1 cellular context compared by ENCODE assay signal in genomic region chr22:19134874-19135273, GRCh38.
TF ChIP-seq lines count a peak whose summit lies in the region.

No MANE protein-coding gene starts in this region.

TF ChIP-seq in K562, 482 proteins besides CTCF, POLR2A, EP300 and RAD21:
- TF ChIP-seq, protein P1, sequence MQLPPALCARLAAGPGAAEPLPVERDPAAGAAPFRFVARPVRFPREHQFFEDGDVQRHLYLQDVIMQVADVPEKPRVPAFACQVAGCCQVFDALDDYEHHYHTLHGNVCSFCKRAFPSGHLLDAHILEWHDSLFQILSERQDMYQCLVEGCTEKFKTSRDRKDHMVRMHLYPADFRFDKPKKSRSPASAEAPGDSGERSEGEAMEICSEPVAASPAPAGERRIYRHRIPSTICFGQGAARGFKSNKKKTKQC (CRISPR knock-in tag; IDR thresholded peaks at IDR 0.05), result no peak
- TF ChIP-seq ETV1 (tag; conservative IDR thresholded peaks at IDR 0.05; ENCODE audit: low read depth) (no peak), THAP12 (CRISPR knock-in tag; IDR thresholded peaks at IDR 0.05) (peak; percentile 41; the same call in 1 of the 2 replicates), SETDB1 (IDR thresholded peaks at IDR 0.05; ENCODE audit: low read length) (peak; percentile 82), POLR2G (IDR thresholded peaks at IDR 0.05; ENCODE audit: low read depth, low read length) (peak; percentile 52; the same call in 1 of the 2 replicates), PCBP1 (IDR thresholded peaks at IDR 0.05; ENCODE audit: low read depth, low read length, poor library complexity, severe bottlenecking) (peak; percentile 73), NBN (IDR thresholded peaks at IDR 0.05; ENCODE audit: low read depth) (no peak), RBFOX2 (IDR thresholded peaks at IDR 0.05; ENCODE audit: low read depth, low read length) (peak; percentile 59; the same call in 1 of the 2 replicates), HMGN3 (IDR thresholded peaks at IDR 0.05; ENCODE audit: borderline replicate concordance, extremely low read depth, insufficient read length, low read depth, low read length) (peak; percentile 65)
